Comparison of ENCODE assay signal across 14 cellular contexts in genomic region chr2:234970467-234970866, GRCh38. TPM values are rescaled to one million over a fixed set of nuclear protein-coding genes. Genes with fewer than 3 reads are reported as not detected.
DNase-seq lines count a peak whose midpoint lies in the region; ATAC-seq and TF ChIP-seq lines count a peak whose summit lies in the region.
"Had no signal": no experiment of that assay in that cellular context is flagged by ENCODE, and none has a peak within 500 bp of the region (broad histone marks: within the 10 kb centered on the region; RNA-seq: fewer than 3 reads in every experiment).

No MANE protein-coding gene starts in this region.

- peaks cover 40% of the 10 kb centered on the region for H3K36me3 ChIP-seq in osteoblast (ENCODE audit: insufficient read depth, low read length)

- no peaks in the 10 kb centered on the region for H3K4me1 Mint-ChIP-seq in activated T-cell treated with anti-CD3 and anti-CD28 coated beads, Interleukin-2, amount 50 U/mL, for 72 hours (ENCODE audit: low read depth)
- H3K4me1 Mint-ChIP-seq: activated naive CD4-positive, alpha-beta T cell treated with anti-CD3 and anti-CD28 coated beads, Interleukin-2, amount 50 U/mL, for 24 hours; T-cell had no signal

- H3K27ac Mint-ChIP-seq in activated T-cell treated with anti-CD3 and anti-CD28 coated beads, Interleukin-2, amount 50 U/mL, for 72 hours = no peak overlapping the region
- H3K27ac Mint-ChIP-seq: activated naive CD4-positive, alpha-beta T cell treated with anti-CD3 and anti-CD28 coated beads, Interleukin-2, amount 50 U/mL, for 24 hours; CD8-positive, alpha-beta T cell; T-cell had no signal

- peaks cover 81% of the 10 kb centered on the region for H4K20me1 ChIP-seq in osteoblast (ENCODE audit: insufficient read depth, low read length)

- no peak for ATAC-seq in activated T-cell treated with anti-CD3 and anti-CD28 coated beads, Interleukin-2, amount 50 U/mL, for 72 hours (replicated peaks in 1 of 2)
- ATAC-seq in GM21717 (IDR thresholded peaks at IDR 0.05; ENCODE audit: unreplicated experiment) (no peak), GM18498 (IDR thresholded peaks at IDR 0.05; ENCODE audit: unreplicated experiment) (no peak)
- ATAC-seq: CD8-positive, alpha-beta T cell; T-cell had no signal

- H3K36me3 Mint-ChIP-seq in activated T-cell treated with anti-CD3 and anti-CD28 coated beads, Interleukin-2, amount 50 U/mL, for 72 hours (ENCODE audit: insufficient read depth in 2 of 2) = no peaks in the 10 kb centered on the region
- H3K36me3 Mint-ChIP-seq: activated naive CD4-positive, alpha-beta T cell treated with anti-CD3 and anti-CD28 coated beads, Interleukin-2, amount 50 U/mL, for 24 hours; CD8-positive, alpha-beta T cell; T-cell had no signal

- no peak for TF ChIP-seq CTCF in osteoblast (IDR thresholded peaks at IDR 0.05; ENCODE audit: extremely low read depth, low read depth, low read length)

- H3K4me1 ChIP-seq in osteoblast (ENCODE audit: insufficient read depth, low read length) = peaks cover 72% of the 10 kb centered on the region

- H3K27me3 Mint-ChIP-seq in activated T-cell treated with anti-CD3 and anti-CD28 coated beads, Interleukin-2, amount 50 U/mL, for 72 hours (ENCODE audit: low read depth) = peaks cover 7% of the 10 kb centered on the region

- H3K79me2 ChIP-seq in osteoblast (ENCODE audit: insufficient read depth, low read length) = peaks cover 98% of the 10 kb centered on the region

- in situ Hi-C loops in ACHN (cut with HindIII; ENCODE audit: low pct_ligation_motif_present, low pct_unique_long_range_greater_than_20kb, low sequenced_read_pairs) = no loop called here

- DNase-seq in EL = peak; percentile 95
- DNase-seq in NCI-H226 = peak; percentile 67
- peak; percentile 84 for DNase-seq in dermis blood vessel endothelial cell
- DNase-seq in osteoblast (ENCODE audit: insufficient read length, low spot score, missing footprints) = peak; percentile 88
- no peak for DNase-seq in activated T-cell treated with anti-CD3 and anti-CD28 coated beads, Interleukin-2, amount 50 U/mL, for 72 hours
- DNase-seq in ACHN = no peak
- DNase-seq: CD8-positive, alpha-beta T cell; H7; NCI-H82; stimulated activated CD4-positive, alpha-beta T cell treated with anti-CD3 and anti-CD28 coated beads, Interleukin-12 subunit alpha, Interleukin-12 subunit beta, amount 100 ng/mL, for 4 hours; T-cell had no signal

- H3K4me3 Mint-ChIP-seq in activated T-cell treated with anti-CD3 and anti-CD28 coated beads, Interleukin-2, amount 50 U/mL, for 72 hours = no peak overlapping the region
- H3K4me3 Mint-ChIP-seq: activated naive CD4-positive, alpha-beta T cell treated with anti-CD3 and anti-CD28 coated beads, Interleukin-2, amount 50 U/mL, for 24 hours; CD8-positive, alpha-beta T cell; T-cell had no signal

- no peak overlapping the region for H2AFZ ChIP-seq in osteoblast (ENCODE audit: low read length)

- H3K27me3 ChIP-seq in osteoblast (ENCODE audit: insufficient read depth, low read length) = no peaks in the 10 kb centered on the region

- peak overlapping the region; percentile 56 for H3K4me2 ChIP-seq in osteoblast (ENCODE audit: insufficient read depth, low read length)

- H3K27ac ChIP-seq in osteoblast (ENCODE audit: low read depth, low read length) = peak overlapping the region; percentile 79

- no peaks in the 10 kb centered on the region for H3K9me3 Mint-ChIP-seq in activated T-cell treated with anti-CD3 and anti-CD28 coated beads, Interleukin-2, amount 50 U/mL, for 72 hours
- H3K9me3 Mint-ChIP-seq: activated naive CD4-positive, alpha-beta T cell treated with anti-CD3 and anti-CD28 coated beads, Interleukin-2, amount 50 U/mL, for 24 hours; CD8-positive, alpha-beta T cell had no signal

- H3K9me3 ChIP-seq in osteoblast (ENCODE audit: low read depth, low read length) = no peaks in the 10 kb centered on the region

- no peak overlapping the region for H3K4me3 ChIP-seq in osteoblast (ENCODE audit: insufficient read depth, low read length)

RNA-seq across cellular contexts. Expression of gene SH3BP4, which starts 18.6 kb away (rescaled TPM):
- 35.4 and 42.3 TPM in 2 replicates for total RNA-seq in dermis blood vessel endothelial cell
- 113 and 121 TPM in 2 replicates for total RNA-seq in osteoblast
- total RNA-seq in activated T-cell treated with anti-CD3 and anti-CD28 coated beads, Interleukin-2, amount 50 U/mL, for 72 hours = 1 to 10 TPM; 1.5 to 1.6 TPM

Comparison
In these comparisons a context has a peak if more than half of its experiments do, and no peak if none do; other contexts are left out.
1. DNase-seq: peak in EL (single experiment), NCI-H226 (single experiment), dermis blood vessel endothelial cell (single experiment) and osteoblast (single experiment); none in activated T-cell treated with anti-CD3 and anti-CD28 coated beads, Interleukin-2, amount 50 U/mL, for 72 hours (0 of 2) and ACHN (single experiment).
2. RNA of gene SH3BP4, which starts 18.6 kb away (total RNA-seq): 113 to 121 TPM in osteoblast and 35.4 to 42.3 TPM in dermis blood vessel endothelial cell; 1.5 to 1.6 TPM in activated T-cell treated with anti-CD3 and anti-CD28 coated beads, Interleukin-2, amount 50 U/mL, for 72 hours; every median in the first group is over 10 times any median in the second.